In genomic region chr3:126490619-126491018, GRCh38 we compare ENCODE assay signal across 1 cellular context.
TF ChIP-seq lines count a peak whose summit lies in the region.

No MANE protein-coding gene starts in this region.

TF ChIP-seq in K562, 482 proteins besides CTCF, POLR2A, EP300 and RAD21:
- TF ChIP-seq RFX1 (IDR thresholded peaks at IDR 0.05): no peak
- no peak for TF ChIP-seq ZNF830 (CRISPR knock-in tag; IDR thresholded peaks at IDR 0.05)
- TF ChIP-seq LCOR (CRISPR knock-in tag; IDR thresholded peaks at IDR 0.05): no peak
- TF ChIP-seq TRIM24 (IDR thresholded peaks at IDR 0.05): no peak
- no peak for TF ChIP-seq ESRRA (IDR thresholded peaks at IDR 0.05; ENCODE audit: borderline replicate concordance, low read depth)
- no peak for TF ChIP-seq HEY1 (CRISPR knock-in tag; IDR thresholded peaks at IDR 0.05; ENCODE audit: borderline replicate concordance)
- TF ChIP-seq SRSF9 (IDR thresholded peaks at IDR 0.05; ENCODE audit: borderline replicate concordance, low read depth, low read length): no peak
- no peak for TF ChIP-seq ADNP (tag; IDR thresholded peaks at IDR 0.05)
- no peak for TF ChIP-seq NR2C2 (CRISPR knock-in tag; IDR thresholded peaks at IDR 0.05)
- TF ChIP-seq NR2C2 (tag; IDR thresholded peaks at IDR 0.05): no peak
- no peak for TF ChIP-seq PHF8 (IDR thresholded peaks at IDR 0.05; ENCODE audit: borderline replicate concordance, low read length)
- no peak for TF ChIP-seq FOXA1 (IDR thresholded peaks at IDR 0.05; ENCODE audit: borderline replicate concordance)
- TF ChIP-seq ZNF780A (CRISPR knock-in tag; IDR thresholded peaks at IDR 0.05): no peak
- TF ChIP-seq IRF1 (CRISPR knock-in tag; IDR thresholded peaks at IDR 0.05; ENCODE audit: borderline replicate concordance): no peak
- TF ChIP-seq ZSCAN29 (IDR thresholded peaks at IDR 0.05): no peak
